ENCODE assay signal across 8 cellular contexts in the genomic region with DNA sequence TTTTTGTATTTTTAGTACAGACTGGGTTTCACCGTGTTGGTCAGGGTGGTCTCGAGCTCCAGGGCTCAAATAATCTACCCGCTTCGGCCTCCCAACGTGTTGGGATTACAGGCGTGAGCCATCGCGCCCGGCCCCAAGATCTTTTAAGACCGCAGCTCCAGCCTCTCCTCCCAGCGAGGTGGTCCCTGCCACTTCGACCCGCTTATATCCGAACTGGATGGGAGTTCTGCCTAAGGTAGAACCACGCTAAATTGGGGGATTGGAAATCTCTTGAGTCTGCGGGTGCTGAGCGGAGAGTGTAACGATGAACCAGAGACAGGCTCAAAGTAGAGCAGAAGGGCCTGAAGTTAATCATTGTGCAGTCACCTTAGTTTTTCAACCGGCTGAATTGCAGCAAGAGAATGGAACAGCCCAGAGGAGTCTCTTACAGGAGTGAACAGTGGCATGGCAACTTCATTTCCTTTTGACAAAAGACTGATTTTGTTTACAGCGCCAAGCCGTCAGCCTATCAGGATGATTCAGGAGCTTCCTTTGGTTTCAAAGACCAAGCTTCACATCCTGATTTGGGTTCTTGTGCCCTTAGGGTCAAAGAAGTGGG. TPM values are rescaled to one million over a fixed set of nuclear protein-coding genes. Genes with fewer than 3 reads are reported as not detected.
DNase-seq lines count a peak whose midpoint lies in the region; ATAC-seq and TF ChIP-seq lines count a peak whose summit lies in the region.

No MANE protein-coding gene starts in this region.

- H3K4me1 ChIP-seq in cardiac muscle cell (ENCODE audit: low read depth), result peaks cover 6% of the 10 kb centered on the region

- H3K27ac Mint-ChIP-seq in T-helper 17 cell, result peak overlapping the region; percentile 86
- peak overlapping the region; percentile 71 to 75 for H3K27ac Mint-ChIP-seq in natural killer cell treated with Interleukin-12 subunit alpha and Interleukin-12 subunit beta and Interleukin-15 and Interleukin-18, amount 100 ng/mL, for 72 hours

- H3K9me3 ChIP-seq in cardiac muscle cell (ENCODE audit: low read depth), result no peaks in the 10 kb centered on the region
- H3K9me3 ChIP-seq in T-helper 17 cell (ENCODE audit: control insufficient read depth, low read length, poor library complexity, severe bottlenecking), result no peaks in the 10 kb centered on the region

- H3K4me1 Mint-ChIP-seq in T-helper 17 cell, result peaks cover 30% of the 10 kb centered on the region
- peaks cover 17 to 25% of the 10 kb centered on the region in 2 donors for H3K4me1 Mint-ChIP-seq in natural killer cell treated with Interleukin-12 subunit alpha and Interleukin-12 subunit beta and Interleukin-15 and Interleukin-18, amount 100 ng/mL, for 72 hours (ENCODE audit: low read depth in 2 of 2)

- peak overlapping the region; percentile 73 for H3K4me3 ChIP-seq in cardiac muscle cell
- peak overlapping the region; percentile 79 for H3K4me3 ChIP-seq in epithelial cell of proximal tubule (ENCODE audit: low read depth, low read length)

- H3K27ac ChIP-seq in cardiac muscle cell, result no peak overlapping the region

- no peaks in the 10 kb centered on the region for H3K9me3 Mint-ChIP-seq in natural killer cell treated with Interleukin-12 subunit alpha and Interleukin-12 subunit beta and Interleukin-15 and Interleukin-18, amount 100 ng/mL, for 72 hours

- H3K4me3 Mint-ChIP-seq in T-helper 17 cell, result peak overlapping the region; percentile 87
- H3K4me3 Mint-ChIP-seq in natural killer cell treated with Interleukin-12 subunit alpha and Interleukin-12 subunit beta and Interleukin-15 and Interleukin-18, amount 100 ng/mL, for 72 hours, result peak overlapping the region; percentile 89

- TF ChIP-seq CTCF in cardiac muscle cell (IDR thresholded peaks at IDR 0.05; ENCODE audit: low read depth, low read length) (no peak), epithelial cell of proximal tubule (conservative IDR thresholded peaks at IDR 0.05; ENCODE audit: low read depth, low read length) (no peak)

- intact Hi-C loops in cardiac septum (cut with DNase I), result loop anchor here (1.0 to 5.0 kb wide), 4 partner anchors 40 to 78 kb away; partner anchors contain the start of genes KLHL12, PPFIA4, RABIF and TMEM183A

- H3K36me3 Mint-ChIP-seq in T-helper 17 cell (ENCODE audit: low read depth), result peaks cover 5% of the 10 kb centered on the region
- no peaks in the 10 kb centered on the region for H3K36me3 Mint-ChIP-seq in natural killer cell treated with Interleukin-12 subunit alpha and Interleukin-12 subunit beta and Interleukin-15 and Interleukin-18, amount 100 ng/mL, for 72 hours

- H3K27me3 ChIP-seq in cardiac muscle cell, result peaks cover 9% of the 10 kb centered on the region

- no peak for DNase-seq in cardiac muscle cell (ENCODE audit: low read depth in 1 of 2, low spot score in 1 of 2)
- DNase-seq in cardiac septum (ENCODE audit: low spot score), result no peak
- no peak for DNase-seq in T-helper 17 cell
- no peak for DNase-seq in epithelial cell of proximal tubule (ENCODE audit: low read depth)
- no peak for DNase-seq in natural killer cell treated with Interleukin-12 subunit alpha and Interleukin-12 subunit beta and Interleukin-15 and Interleukin-18, amount 100 ng/mL, for 72 hours (ENCODE audit: low spot score)
- DNase-seq in NCI-H82 (lab: John Stamatoyannopoulos, UW), result no peak
- DNase-seq in NCI-H1048 (lab: John Stamatoyannopoulos, UW), result no peak

- no peaks in the 10 kb centered on the region for H3K27me3 Mint-ChIP-seq in T-helper 17 cell
- no peaks in the 10 kb centered on the region for H3K27me3 Mint-ChIP-seq in natural killer cell treated with Interleukin-12 subunit alpha and Interleukin-12 subunit beta and Interleukin-15 and Interleukin-18, amount 100 ng/mL, for 72 hours

- peak; percentile 14 for ATAC-seq in HG03432 (IDR thresholded peaks at IDR 0.05; ENCODE audit: unreplicated experiment)
- peak; percentile 16 for ATAC-seq in T-helper 17 cell
- ATAC-seq in natural killer cell treated with Interleukin-12 subunit alpha and Interleukin-12 subunit beta and Interleukin-15 and Interleukin-18, amount 100 ng/mL, for 72 hours, result peak in 1 of 2 donors; percentile 34

- no peaks in the 10 kb centered on the region for H3K36me3 ChIP-seq in cardiac muscle cell

RNA-seq across cellular contexts. Expression of gene CYB5R1, which starts 0.7 kb away (rescaled TPM):
- 36.1 and 79.2 TPM in 2 replicates for total RNA-seq in cardiac muscle cell
- 51.1 and 104 TPM in 2 replicates for polyA plus RNA-seq in cardiac muscle cell
- 186 TPM for total RNA-seq in cardiac septum
- 10 to 100 TPM; 41.6 to 42.4 TPM for total RNA-seq in T-helper 17 cell
- total RNA-seq in epithelial cell of proximal tubule, result 15.0 and 24.7 TPM in 2 replicates
- 10 to 100 TPM; 26.3 to 35.6 TPM for total RNA-seq in natural killer cell treated with Interleukin-12 subunit alpha and Interleukin-12 subunit beta and Interleukin-15 and Interleukin-18, amount 100 ng/mL, for 72 hours

RNA-seq across cellular contexts. Expression of gene ADIPOR1, which starts 9.7 kb away (rescaled TPM):
- total RNA-seq in cardiac muscle cell (105 and 188 TPM in 2 replicates), cardiac septum (89.5 TPM), T-helper 17 cell (100 to 1,000 TPM in 1 of 2 donors, 10 to 100 TPM in 1; 65.8 to 126 TPM), epithelial cell of proximal tubule (59.0 and 73.9 TPM in 2 replicates)
- polyA plus RNA-seq in cardiac muscle cell, result 130 and 211 TPM in 2 replicates
- total RNA-seq in natural killer cell treated with Interleukin-12 subunit alpha and Interleukin-12 subunit beta and Interleukin-15 and Interleukin-18, amount 100 ng/mL, for 72 hours, result 10 to 100 TPM; 83.3 to 92.5 TPM

RNA-seq across cellular contexts. Expression of gene TMEM183A, which starts 39.4 kb away (rescaled TPM):
- total RNA-seq in cardiac muscle cell, result 67.1 and 109 TPM in 2 replicates
- polyA plus RNA-seq in cardiac muscle cell, result 56.1 and 99.7 TPM in 2 replicates
- 27.7 TPM for total RNA-seq in cardiac septum
- 100 to 1,000 TPM; 118 to 130 TPM for total RNA-seq in T-helper 17 cell
- 79.2 and 80.5 TPM in 2 replicates for total RNA-seq in epithelial cell of proximal tubule
- total RNA-seq in natural killer cell treated with Interleukin-12 subunit alpha and Interleukin-12 subunit beta and Interleukin-15 and Interleukin-18, amount 100 ng/mL, for 72 hours, result 10 to 100 TPM; 65.1 to 93.0 TPM

RNA-seq across cellular contexts. Expression of gene KLHL12, which starts 40.7 kb away (rescaled TPM):
- total RNA-seq in cardiac muscle cell (24.4 and 39.3 TPM in 2 replicates), cardiac septum (23.3 TPM), T-helper 17 cell (10 to 100 TPM; 16.7 to 21.1 TPM), epithelial cell of proximal tubule (19.2 and 25.9 TPM in 2 replicates)
- 37.4 and 42.0 TPM in 2 replicates for polyA plus RNA-seq in cardiac muscle cell
- 10 to 100 TPM; 25.1 to 43.1 TPM for total RNA-seq in natural killer cell treated with Interleukin-12 subunit alpha and Interleukin-12 subunit beta and Interleukin-15 and Interleukin-18, amount 100 ng/mL, for 72 hours

RNA-seq across cellular contexts. Expression of gene PPFIA4, which starts 58.5 kb away (rescaled TPM):
- total RNA-seq in cardiac muscle cell, result 207 and 215 TPM in 2 replicates
- 63.0 and 97.5 TPM in 2 replicates for polyA plus RNA-seq in cardiac muscle cell
- 46.7 TPM for total RNA-seq in cardiac septum
- total RNA-seq in T-helper 17 cell, result 1 to 10 TPM in 1 of 2 donors, under 1 TPM in 1; 0.81 to 1.5 TPM
- total RNA-seq in epithelial cell of proximal tubule, result 0.14 and 11.6 TPM in 2 replicates
- total RNA-seq in natural killer cell treated with Interleukin-12 subunit alpha and Interleukin-12 subunit beta and Interleukin-15 and Interleukin-18, amount 100 ng/mL, for 72 hours, result 10 to 100 TPM; 19.6 to 44.7 TPM
